ENCODE assay signal across 10 cellular contexts in genomic region chr6:52511572-52512151, GRCh38.
DNase-seq lines count a peak whose midpoint lies in the region; ATAC-seq and TF ChIP-seq lines count a peak whose summit lies in the region.
"Had no signal": no experiment of that assay in that cellular context is flagged by ENCODE, and none has a peak within 500 bp of the region (broad histone marks: within the 10 kb centered on the region; RNA-seq: fewer than 3 reads in every experiment).

No MANE protein-coding gene starts in this region.

- H3K4me3 ChIP-seq in IMR-90 (ENCODE audit: insufficient read depth, low read depth, low read length) (no peak overlapping the region), thoracic aorta (peak overlapping the region; percentile 39)

- H2BK120ac ChIP-seq in IMR-90 (ENCODE audit: low read depth, low read length) = peak overlapping the region; percentile 92

- POLR2A ChIA-PET in IMR-90 (lab: Charles Lee; ENCODE audit: unreplicated experiment) = no interaction called here

- H3K9me3 ChIP-seq in IMR-90 (ENCODE audit: control insufficient read depth, insufficient read depth, low read length) = no peaks in the 10 kb centered on the region
- no peaks in the 10 kb centered on the region for H3K9me3 ChIP-seq in thoracic aorta

- H4K20me1 ChIP-seq in IMR-90 (ENCODE audit: insufficient read depth, low read length) = no peaks in the 10 kb centered on the region

- no peaks in the 10 kb centered on the region for H3K9me3 Mint-ChIP-seq in memory B cell

- peaks cover 51% of the 10 kb centered on the region for H3K36me3 Mint-ChIP-seq in memory B cell

- peak overlapping the region; percentile 86 for H3K56ac ChIP-seq in IMR-90 (ENCODE audit: extremely low read depth, insufficient read depth, low read length)

- 60% methylated on average over 1 of the region's 12 CpGs; no CpG with 5 or more reads in 1 of the 2 experiments for WGBS in IMR-90 (ENCODE audit: extremely low coverage in 2 of 2, insufficient read length in 1 of 2), 2 experiments

- no peak for TF ChIP-seq RAD21 in IMR-90 (IDR thresholded peaks at IDR 0.05; ENCODE audit: low read length)

- peak overlapping the region; percentile 87 for H3K23ac ChIP-seq in IMR-90 (ENCODE audit: low read depth, low read length)

- H3K4me1 Mint-ChIP-seq in memory B cell = no peaks in the 10 kb centered on the region

- peak overlapping the region; percentile 98 for H2AK5ac ChIP-seq in IMR-90 (ENCODE audit: low read depth, low read length)

- H2BK5ac ChIP-seq in IMR-90 (ENCODE audit: low read depth, low read length, poor library complexity, severe bottlenecking) = peak overlapping the region; percentile 95

- peak overlapping the region; percentile 91 for H3K18ac ChIP-seq in IMR-90 (ENCODE audit: low read depth, low read length)

- in situ Hi-C loops in IMR-90 (cut with MboI; ENCODE audit: low sequenced_read_pairs) = loop anchor here (10.0 kb wide), 1 partner anchor 133 kb away; no protein-coding TSS in a partner anchor

- H3K4ac ChIP-seq in IMR-90 (ENCODE audit: low read depth, low read length) = peak overlapping the region; percentile 98

- dilution Hi-C loops in IMR-90 (cut with HindIII; ENCODE audit: low sequenced_read_pairs, unreplicated experiment) = no loop called here

- peak overlapping the region; percentile 77 to 93 for H4K8ac ChIP-seq in IMR-90 (ENCODE audit: low read depth in 2 of 2, low read length in 2 of 2)

- H4K5ac ChIP-seq in IMR-90 (ENCODE audit: low read depth, low read length) = peak overlapping the region; percentile 86

- no peak overlapping the region for H3K4me3 Mint-ChIP-seq in memory B cell

- TF ChIP-seq CTCF in IMR-90 (conservative IDR thresholded peaks at IDR 0.05; ENCODE audit: low read depth, low read length) = no peak
- TF ChIP-seq CTCF in thoracic aorta (IDR thresholded peaks at IDR 0.05) = no peak

- intact Hi-C loops in IMR-90 (cut with micrococcal nuclease) = loop anchor here (1.0 to 5.0 kb wide), 2 partner anchors 64 to 151 kb away; no protein-coding TSS in a partner anchor

- H3K79me1 ChIP-seq in IMR-90 (ENCODE audit: low read depth in 1 of 2, low read length in 2 of 2) = peaks cover 54 to 85% of the 10 kb centered on the region in 2 experiments

- no peaks in the 10 kb centered on the region for H3K27me3 ChIP-seq in IMR-90 (ENCODE audit: control insufficient read depth, insufficient read depth, low read length)
- H3K27me3 ChIP-seq in thoracic aorta (replicated peaks; ENCODE audit: insufficient read depth) = no peaks in the 10 kb centered on the region

- peak overlapping the region; percentile 43 for H3K27ac Mint-ChIP-seq in memory B cell

- H3K4me1 ChIP-seq in IMR-90 (ENCODE audit: control insufficient read depth, insufficient read depth, low read length) = peaks cover 51% of the 10 kb centered on the region
- H3K4me1 ChIP-seq in thoracic aorta (ENCODE audit: control insufficient read depth in 1 of 2, low read depth in 2 of 2) = peaks cover 38 to 78% of the 10 kb centered on the region in 2 donors

- no peak overlapping the region for H2AFZ ChIP-seq in IMR-90 (replicated peaks; ENCODE audit: low read length, poor library complexity)

- peak overlapping the region; percentile 98 for H4K91ac ChIP-seq in IMR-90 (ENCODE audit: insufficient read depth, low read depth, low read length)

- peak overlapping the region; percentile 93 for H2BK15ac ChIP-seq in IMR-90 (ENCODE audit: low read depth, low read length)

- H3K27ac ChIP-seq in IMR-90 (ENCODE audit: insufficient read depth, low read length) (peak overlapping the region; percentile 91), cingulate gyrus (ENCODE audit: low read depth, low read length) (peak overlapping the region; percentile 82), thoracic aorta (peak overlapping the region; percentile 83 to 93)

- CTCF ChIA-PET in IMR-90 (lab: Yijun Ruan, JAX) = interaction anchor here (0.6 to 1.1 kb wide), 3 partner anchors 24 to 143 kb away, joined by 3 to 5 read pairs (median 3); no protein-coding TSS in a partner anchor

- peak; percentile 72 for DNase-seq in IMR-90
- DNase-seq in memory B cell (ENCODE audit: low spot score in 2 of 2) = no peak
- DNase-seq in thoracic aorta (ENCODE audit: low spot score) = no peak
- no peak for DNase-seq in cortex of kidney (lab: John Stamatoyannopoulos, UW)
- no peak for DNase-seq in GM03348 (ENCODE audit: low spot score)
- no peak for DNase-seq in activated CD4-positive, alpha-beta T cell treated with anti-CD3 and anti-CD28 coated beads, Interleukin-2, amount 50 U/mL, for 1 hour
- DNase-seq: DMS153; effector CD4-positive, alpha-beta T cell had no signal

- H2AK9ac ChIP-seq in IMR-90 (replicated peaks; ENCODE audit: low read depth, low read length, poor library complexity) = peak overlapping the region; percentile 94

- peak; percentile 1; the same call in 1 of the 2 replicates for ATAC-seq in IMR-90 (ENCODE audit: low read depth)
- no peak for ATAC-seq in memory B cell (ENCODE audit: low read depth)
- no peak for ATAC-seq in thoracic aorta (ENCODE audit: insufficient number of reproducible peaks, low FRiP score, low read depth)
- ATAC-seq in GM18519 (IDR thresholded peaks at IDR 0.05; ENCODE audit: low FRiP score, unreplicated experiment) = no peak

- TF ChIP-seq POLR2A in IMR-90 (IDR thresholded peaks at IDR 0.05; ENCODE audit: low read depth, low read length) = no peak

- no TSS peak for BruUV-seq in IMR-90 (replicated peaks; lab: Mats Ljungman, UMichigan)

- H3K14ac ChIP-seq in IMR-90 (replicated peaks; ENCODE audit: low read depth, low read length) = peak overlapping the region; percentile 92

- H3K9me1 ChIP-seq in IMR-90 (ENCODE audit: insufficient read depth, low read length) = peaks cover 45% of the 10 kb centered on the region

- no peaks in the 10 kb centered on the region for H3K27me3 Mint-ChIP-seq in memory B cell

- peak overlapping the region; percentile 52 for H3K9ac ChIP-seq in IMR-90 (ENCODE audit: low read depth, low read length)

- H3K4me2 ChIP-seq in IMR-90 (ENCODE audit: low read depth, low read length) = peak overlapping the region; percentile 20

- H3K36me3 ChIP-seq in IMR-90 (ENCODE audit: control insufficient read depth, insufficient read depth, low read length) = peaks cover 62% of the 10 kb centered on the region
- peaks cover 35% of the 10 kb centered on the region for H3K36me3 ChIP-seq in thoracic aorta

- H2BK20ac ChIP-seq in IMR-90 (ENCODE audit: low read depth, low read length) = peak overlapping the region; percentile 89

TF ChIP-seq in IMR-90, 13 proteins besides CTCF, POLR2A, EP300 and RAD21:
- TF ChIP-seq BHLHE40 (IDR thresholded peaks at IDR 0.05; ENCODE audit: low read depth, low read length) (peak; percentile 43), MAZ (IDR thresholded peaks at IDR 0.05; ENCODE audit: borderline replicate concordance, low read depth, low read length) (no peak), FOS (IDR thresholded peaks at IDR 0.05; ENCODE audit: low read depth, low read length) (0 out of 2 replicates have a peak, but pooled peaks have one; percentile 22)
